Comparison of ENCODE assay signal across 8 cellular contexts in genomic region chr5:135392256-135392655, GRCh38. TPM values are rescaled to one million over a fixed set of nuclear protein-coding genes. Genes with fewer than 3 reads are reported as not detected.
DNase-seq lines count a peak whose midpoint lies in the region; ATAC-seq and TF ChIP-seq lines count a peak whose summit lies in the region.

No MANE protein-coding gene starts in this region.

- H3K9me3 Mint-ChIP-seq in CD14-positive monocyte = peaks cover 0 to 3% (median 0%) of the 10 kb centered on the region in 7 donors
- H3K9me3 Mint-ChIP-seq in naive thymus-derived CD4-positive, alpha-beta T cell = no peaks in the 10 kb centered on the region
- no peaks in the 10 kb centered on the region for H3K9me3 Mint-ChIP-seq in naive thymus-derived CD8-positive, alpha-beta T cell

- H3K27me3 Mint-ChIP-seq in CD14-positive monocyte (ENCODE audit: low read depth in 3 of 3) = peaks cover 0 to 1% (median 1%) of the 10 kb centered on the region in 3 donors
- H3K27me3 Mint-ChIP-seq in naive thymus-derived CD4-positive, alpha-beta T cell = no peaks in the 10 kb centered on the region
- H3K27me3 Mint-ChIP-seq in naive thymus-derived CD8-positive, alpha-beta T cell = no peaks in the 10 kb centered on the region

- no peaks in the 10 kb centered on the region for H3K9me3 ChIP-seq in KOPT-K1 (ENCODE audit: insufficient read depth, low read length, poor library complexity, severe bottlenecking)
- H3K9me3 ChIP-seq in naive thymus-derived CD4-positive, alpha-beta T cell (ENCODE audit: control insufficient read depth in 2 of 3, low read length in 3 of 3) = no peaks in the 10 kb centered on the region

- H3K27ac ChIP-seq in KOPT-K1 (ENCODE audit: low read depth, low read length, poor library complexity, severe bottlenecking) = peak overlapping the region; percentile 10
- H3K27ac ChIP-seq in naive thymus-derived CD4-positive, alpha-beta T cell (ENCODE audit: low read depth, low read length) = no peak overlapping the region

- TF ChIP-seq CTCF in CD14-positive monocyte (IDR thresholded peaks at IDR 0.05) (no peak), choroid plexus epithelial cell (conservative IDR thresholded peaks at IDR 0.05; ENCODE audit: low read depth, low read length) (no peak)

- H3K4me3 ChIP-seq in choroid plexus epithelial cell (ENCODE audit: low read depth, low read length) = no peak overlapping the region
- no peak overlapping the region for H3K4me3 ChIP-seq in naive thymus-derived CD4-positive, alpha-beta T cell (ENCODE audit: low read length)

- CTCF ChIA-PET in naive thymus-derived CD4-positive, alpha-beta T cell (lab: Charles Lee) = no interaction called here

- POLR2A ChIA-PET in naive thymus-derived CD4-positive, alpha-beta T cell (lab: Charles Lee) = no interaction called here
- POLR2A ChIA-PET in naive thymus-derived CD8-positive, alpha-beta T cell (lab: Charles Lee) = no interaction called here

- peaks cover 64 to 66% of the 10 kb centered on the region in 2 donors for H3K36me3 Mint-ChIP-seq in CD14-positive monocyte
- peaks cover 6 to 46% (median 17%) of the 10 kb centered on the region in 5 donors for H3K36me3 Mint-ChIP-seq in naive thymus-derived CD4-positive, alpha-beta T cell
- peaks cover 6 to 47% (median 9%) of the 10 kb centered on the region in 3 donors for H3K36me3 Mint-ChIP-seq in naive thymus-derived CD8-positive, alpha-beta T cell

- peak; percentile 83 for DNase-seq in CD14-positive monocyte (ENCODE audit: low spot score)
- peak; percentile 91 for DNase-seq in choroid plexus epithelial cell (ENCODE audit: low read depth)
- DNase-seq in naive thymus-derived CD4-positive, alpha-beta T cell = no peak
- no peak for DNase-seq in NCI-H82 treated with DMSO at 0.1 percent for 48 hours (lab: John Stamatoyannopoulos, UW; ENCODE audit: unreplicated experiment)
- DNase-seq in cerebellum (ENCODE audit: low spot score) = no peak
- no peak for DNase-seq in HT-29 (ENCODE audit: low spot score)
- no peak for DNase-seq in naive thymus-derived CD8-positive, alpha-beta T cell

- ATAC-seq in naive thymus-derived CD4-positive, alpha-beta T cell = peak; percentile 73
- no peak for ATAC-seq in naive thymus-derived CD8-positive, alpha-beta T cell

- peak overlapping the region; percentile 55 to 79 for H3K4me3 Mint-ChIP-seq in CD14-positive monocyte
- H3K4me3 Mint-ChIP-seq in naive thymus-derived CD4-positive, alpha-beta T cell = peak overlapping the region in 3 of 10 donors; percentile 2 to 14 (median 11)
- H3K4me3 Mint-ChIP-seq in naive thymus-derived CD8-positive, alpha-beta T cell = peak overlapping the region in 2 of 10 donors; percentile 16 to 49

- intact Hi-C loops in CD14-positive monocyte (cut with micrococcal nuclease) = no loop called here
- intact Hi-C loops in naive thymus-derived CD4-positive, alpha-beta T cell (cut with micrococcal nuclease) = no loop called here

- H3K27me3 ChIP-seq in naive thymus-derived CD4-positive, alpha-beta T cell (ENCODE audit: control insufficient read depth in 2 of 2, insufficient read depth in 2 of 2, low read length in 2 of 2) = no peaks in the 10 kb centered on the region

- peaks cover 8 to 52% of the 10 kb centered on the region in 2 donors for H3K4me1 ChIP-seq in naive thymus-derived CD4-positive, alpha-beta T cell (ENCODE audit: control insufficient read depth in 2 of 2, insufficient read depth in 2 of 2, low read length in 2 of 2)

- peaks cover 100% of the 10 kb centered on the region for H3K4me1 Mint-ChIP-seq in CD14-positive monocyte
- H3K4me1 Mint-ChIP-seq in naive thymus-derived CD4-positive, alpha-beta T cell = peaks cover 70 to 94% (median 89%) of the 10 kb centered on the region in 7 donors
- peaks cover 43 to 96% (median 91%) of the 10 kb centered on the region in 4 donors for H3K4me1 Mint-ChIP-seq in naive thymus-derived CD8-positive, alpha-beta T cell

- peak overlapping the region; percentile 94 to 99 (median 97) for H3K27ac Mint-ChIP-seq in CD14-positive monocyte
- peak overlapping the region in 5 of 9 donors; percentile 26 to 73 (median 37) for H3K27ac Mint-ChIP-seq in naive thymus-derived CD4-positive, alpha-beta T cell
- peak overlapping the region in 3 of 10 donors; percentile 33 to 71 (median 46) for H3K27ac Mint-ChIP-seq in naive thymus-derived CD8-positive, alpha-beta T cell

- H3K36me3 ChIP-seq in KOPT-K1 (ENCODE audit: insufficient read depth, low read length) = peaks cover 92% of the 10 kb centered on the region
- H3K36me3 ChIP-seq in naive thymus-derived CD4-positive, alpha-beta T cell (ENCODE audit: control insufficient read depth in 2 of 3, insufficient read depth in 3 of 3, low read length in 3 of 3) = peaks cover 0 to 19% (median 0%) of the 10 kb centered on the region in 3 experiments

RNA-seq across cellular contexts. Expression of gene MACROH2A1, which starts 6.8 kb away (rescaled TPM):
- polyA plus RNA-seq in CD14-positive monocyte = 100 to 1,000 TPM; 352 to 443 TPM
- total RNA-seq in naive thymus-derived CD4-positive, alpha-beta T cell = 100 to 1,000 TPM; 109 to 288 (median 140) TPM
- 100 to 1,000 TPM; 123 to 133 TPM for polyA plus RNA-seq in naive thymus-derived CD4-positive, alpha-beta T cell
- total RNA-seq in cerebellum = 142 TPM
- total RNA-seq in HT-29 (2014; rRNA removed; shearing (Covaris generic)) = 566 and 576 TPM in 2 replicates
- 10 to 100 TPM; 96.3 to 99.5 TPM for total RNA-seq in naive thymus-derived CD8-positive, alpha-beta T cell
- polyA plus RNA-seq in naive thymus-derived CD8-positive, alpha-beta T cell = 100 to 1,000 TPM; 101 to 121 (median 105) TPM

RNA-seq across cellular contexts. Expression of gene DCANP1, which starts 54.9 kb away (rescaled TPM):
- polyA plus RNA-seq in CD14-positive monocyte = under 1 TPM; 0.14 to 0.15 TPM
- total RNA-seq in naive thymus-derived CD4-positive, alpha-beta T cell = under 1 TPM in 2 of 5 experiments, not detected in 3; 0.16 to 0.59 TPM
- polyA plus RNA-seq in naive thymus-derived CD4-positive, alpha-beta T cell = not detected
- total RNA-seq in cerebellum = not detected
- not detected in 2 replicates for total RNA-seq in HT-29 (2014; rRNA removed; shearing (Covaris generic))
- not detected for total RNA-seq in naive thymus-derived CD8-positive, alpha-beta T cell
- polyA plus RNA-seq in naive thymus-derived CD8-positive, alpha-beta T cell = not detected

RNA-seq across cellular contexts. Expression of gene TIFAB, which starts 59.9 kb away (rescaled TPM):
- polyA plus RNA-seq in CD14-positive monocyte = under 1 TPM; 0.29 to 0.50 TPM
- 1 to 10 TPM in 1 of 5 experiments, under 1 TPM in 2, not detected in 2; 0.05 to 1.1 (median 0.08) TPM for total RNA-seq in naive thymus-derived CD4-positive, alpha-beta T cell
- not detected for polyA plus RNA-seq in naive thymus-derived CD4-positive, alpha-beta T cell
- not detected for total RNA-seq in cerebellum
- not detected in 2 replicates for total RNA-seq in HT-29 (2014; rRNA removed; shearing (Covaris generic))
- not detected for total RNA-seq in naive thymus-derived CD8-positive, alpha-beta T cell
- not detected for polyA plus RNA-seq in naive thymus-derived CD8-positive, alpha-beta T cell

Comparison
In these comparisons a context has a peak if more than half of its experiments do, and no peak if none do; other contexts are left out.
1. DNase-seq: peak in CD14-positive monocyte (single experiment) and choroid plexus epithelial cell (single experiment); none in naive thymus-derived CD4-positive, alpha-beta T cell (0 of 9), NCI-H82 treated with DMSO at 0.1 percent for 48 hours (single experiment), cerebellum (single experiment), HT-29 (single experiment) and naive thymus-derived CD8-positive, alpha-beta T cell (0 of 10).